ENCODE assay signal across 8 cellular contexts in genomic region chr7:114922652-114923402, GRCh38. TPM values are rescaled to one million over a fixed set of nuclear protein-coding genes. Genes with fewer than 3 reads are reported as not detected.
DNase-seq lines count a peak whose midpoint lies in the region; ATAC-seq, FAIRE-seq and TF ChIP-seq lines count a peak whose summit lies in the region.

No MANE protein-coding gene starts in this region.

- no peak for TF ChIP-seq RAD21 in GM12878 (IDR thresholded peaks at IDR 0.05; ENCODE audit: insufficient read depth, low read depth, low read length)

- under 1% methylated on average over 47 of the region's 51 CpGs for WGBS in GM12878 (ENCODE audit: insufficient coverage, insufficient replicate concordance, low lambda C conversion rate, missing lambda C conversion rate)

- RAD21 ChIA-PET in GM12878 (lab: Charles Lee; ENCODE audit: unreplicated experiment) = interaction anchor here (0.7 to 5.6 kb wide), 11 partner anchors 12 to 446 kb away, joined by 3 to 80 read pairs (median 3); no protein-coding TSS in a partner anchor

- no peak for TF ChIP-seq CTCF in BJ (IDR thresholded peaks at IDR 0.05; ENCODE audit: insufficient read depth, low read depth, low read length)
- no peak for TF ChIP-seq CTCF in GM12878 (IDR thresholded peaks at IDR 0.05 in 2 of 3, conservative IDR thresholded peaks at IDR 0.05 in 1 of 3; ENCODE audit: control insufficient read depth in 2 of 3, extremely low read depth in 1 of 3, insufficient read depth in 1 of 3, low read depth in 3 of 3, low read length in 3 of 3)

- BruUV-seq in GM12878 (replicated peaks; lab: Mats Ljungman, UMichigan) = no TSS peak

- peaks cover 79% of the 10 kb centered on the region for H3K79me2 ChIP-seq in GM12878 (ENCODE audit: control insufficient read depth, insufficient read depth, low read length)

- DNase-seq in BJ (ENCODE audit: low read depth) (no peak), T follicular helper cell (ENCODE audit: low read depth) (peak; percentile 33), GM12878 (ENCODE audit: low read depth, low spot score) (no peak), iPS-NIHi7 (ENCODE audit: extremely low spot score) (peak; percentile 41), GM19240 (ENCODE audit: insufficient read length, low spot score) (no peak)
- peak; percentile 15 to 33 for DNase-seq in stimulated activated CD4-positive, alpha-beta T cell treated with anti-CD3 and anti-CD28 coated beads, Interleukin-15, amount 100 ng/mL, for 1 hour (ENCODE audit: low read depth in 1 of 2, low spot score in 1 of 2)

- peak overlapping the region; percentile 70 for H2AFZ ChIP-seq in GM12878 (ENCODE audit: control insufficient read depth, low read depth, low read length)

- intact Hi-C loops in GM12878 (cut with micrococcal nuclease; ENCODE audit: unreplicated experiment) = loop anchor here (2.0 to 5.0 kb wide), 2 partner anchors 14 to 291 kb away; no protein-coding TSS in a partner anchor

- H3K4me1 ChIP-seq in GM12878 (ENCODE audit: control insufficient read depth, insufficient read depth, low read length) = peaks cover 20% of the 10 kb centered on the region

- peak overlapping the region; percentile 89 for H3K9ac ChIP-seq in GM12878 (ENCODE audit: control insufficient read depth, insufficient read depth, low read length)

- H4K20me1 ChIP-seq in GM12878 (ENCODE audit: control insufficient read depth, insufficient read depth) = no peaks in the 10 kb centered on the region

- CTCF ChIA-PET in BJ (lab: Yijun Ruan, JAX) = interaction anchor here (0.9 to 1.1 kb wide), 2 partner anchors 25 to 57 kb away, joined by 3 read pairs; no protein-coding TSS in a partner anchor
- CTCF ChIA-PET in GM12878 (lab: Yijun Ruan, JAX) = interaction anchor here (1.6 to 7.8 kb wide), 5 partner anchors 10 to 58 kb away, joined by 7 to 48 read pairs (median 24); no protein-coding TSS in a partner anchor

- H3K4me3 ChIP-seq in BJ (ENCODE audit: low read depth, low read length) (peak overlapping the region; percentile 85), GM12878 (peak overlapping the region; percentile 85)

- H3K36me3 ChIP-seq in BJ (ENCODE audit: control insufficient read depth, insufficient read depth, low read length) (no peaks in the 10 kb centered on the region), GM12878 (ENCODE audit: control insufficient read depth in 2 of 2, insufficient read depth in 2 of 2, low read length in 1 of 2) (no peaks in the 10 kb centered on the region)

- no peak for TF ChIP-seq EP300 in GM12878 (IDR thresholded peaks at IDR 0.05; ENCODE audit: borderline replicate concordance in 1 of 2, control insufficient read depth in 1 of 2, low read depth in 2 of 2, low read length in 2 of 2)

- peak overlapping the region; percentile 92 for H3K27ac ChIP-seq in GM12878 (ENCODE audit: control insufficient read depth, insufficient read depth)

- H3K9me3 ChIP-seq in GM12878 (replicated peaks; ENCODE audit: control insufficient read depth, insufficient read depth, low read length) = no peaks in the 10 kb centered on the region

- peak overlapping the region; percentile 83 for H3K4me2 ChIP-seq in GM12878 (ENCODE audit: control insufficient read depth, insufficient read depth)

- FAIRE-seq in GM12878 (lab: Jason Lieb, UNC) = no peak

- in situ Hi-C loops in GM12878 (cut with MboI) = no loop called here

- TF ChIP-seq POLR2A in GM12878 (IDR thresholded peaks at IDR 0.05; ENCODE audit: low read depth, low read length) = no peak; the same call in 1 of the 2 replicates

- SMC1A ChIA-PET in GM12878 (lab: Charles Lee; ENCODE audit: uncharacterized antibody, unreplicated experiment) = interaction anchor here (0.8 to 5.7 kb wide), 8 partner anchors 16 to 471 kb away, joined by 3 to 154 read pairs (median 4); no protein-coding TSS in a partner anchor

- ATAC-seq in GM19395 (IDR thresholded peaks at IDR 0.05; ENCODE audit: unreplicated experiment) = peak; percentile 39
- ATAC-seq in HG03442 (IDR thresholded peaks at IDR 0.05; ENCODE audit: unreplicated experiment) = peak; percentile 23
- ATAC-seq in GM12878 = peak; percentile 39

- POLR2A ChIA-PET in BJ (lab: Charles Lee) = no interaction called here
- POLR2A ChIA-PET in GM12878 (lab: Charles Lee) = interaction anchor here (0.6 to 2.6 kb wide), 6 partner anchors 9 to 89 kb away, joined by 3 to 19 read pairs (median 6); no protein-coding TSS in a partner anchor

- H3K27me3 ChIP-seq in BJ (ENCODE audit: control insufficient read depth, insufficient read depth, low read length) (no peaks in the 10 kb centered on the region), GM12878 (replicated peaks in 1 of 2; ENCODE audit: control insufficient read depth in 2 of 2, insufficient read depth in 2 of 2, low read length in 1 of 2) (no peaks in the 10 kb centered on the region)

TF ChIP-seq in GM12878, 131 proteins besides CTCF, POLR2A, EP300 and RAD21 (continues in another document):
- TF ChIP-seq SREBF1 (IDR thresholded peaks at IDR 0.05; ENCODE audit: low read length) (no peak), ZBTB40 (IDR thresholded peaks at IDR 0.05; ENCODE audit: borderline replicate concordance) (no peak), PKNOX1 (IDR thresholded peaks at IDR 0.05) (no peak), RCOR1 (conservative IDR thresholded peaks at IDR 0.05; ENCODE audit: low read depth, low read length) (no peak), EGR1 (IDR thresholded peaks at IDR 0.05; ENCODE audit: borderline replicate concordance in 1 of 2, low read depth in 2 of 2, low read length in 2 of 2) (0 out of 3 replicates have a peak, but pooled peaks of 1 of the 2 experiments have one; percentile 1), NR2C1 (IDR thresholded peaks at IDR 0.05) (peak; percentile 38; the same call in 1 of the 2 replicates), EED (IDR thresholded peaks at IDR 0.05; ENCODE audit: low read depth) (0 out of 2 replicates have a peak, but pooled peaks have one; percentile 36), NFXL1 (IDR thresholded peaks at IDR 0.05; ENCODE audit: borderline replicate concordance) (no peak), ZNF384 (IDR thresholded peaks at IDR 0.05; ENCODE audit: borderline replicate concordance, low read depth, low read length) (peak; percentile 11; the same call in 1 of the 2 replicates), LARP7 (IDR thresholded peaks at IDR 0.05) (peak; percentile 78), CHD1 (IDR thresholded peaks at IDR 0.05; ENCODE audit: low read depth, low read length) (0 out of 2 replicates have a peak, but pooled peaks have one; percentile 31), HDAC6 (IDR thresholded peaks at IDR 0.05; ENCODE audit: unreplicated experiment) (no peak)

RNA-seq across cellular contexts. Expression of gene MDFIC, which starts 0.9 kb away (rescaled TPM):
- polyA plus RNA-seq in BJ (2011; rRNA removed) = 30.5 and 49.5 TPM in 2 replicates
- polyA minus RNA-seq in BJ (2011; rRNA and poly(A)+ RNA removed) = 36.8 and 41.3 TPM in 2 replicates
- 50.7 and 52.3 TPM in 2 replicates for total RNA-seq in GM12878 (2013; cell fraction: nucleolus; rRNA removed)
- total RNA-seq in GM12878 (2014; rRNA removed) = 49.3 and 57.8 TPM in 2 replicates
- total RNA-seq in GM12878 (2014; rRNA removed; fragmentation: Illumina TruSeq; extraction: Trizol) = 54.7 and 58.4 TPM in 2 replicates
- 39.0 and 50.5 TPM in 2 replicates for total RNA-seq in GM12878 (2021)
- 17.2 TPM for polyA plus RNA-seq in GM12878 (2011; ENCODE audit: low read depth)
- 50.9 and 68.6 TPM in 2 replicates for polyA plus RNA-seq in GM12878 (2011; rRNA removed)
- 25.8 and 32.4 TPM in 2 replicates for polyA plus RNA-seq in GM12878 (2011; cell fraction: cytosol; rRNA removed)
- 19.3 TPM in 2 replicates for polyA plus RNA-seq in GM12878 (2011; cell fraction: nucleus; rRNA removed)
- 36.3 and 36.8 TPM in 2 replicates for polyA plus RNA-seq in GM12878 (2012)
- polyA plus RNA-seq in GM12878 (2014; fragmentation: Illumina TruSeq; extraction: Trizol) = 42.6 and 53.0 TPM in 2 replicates
- polyA plus RNA-seq in GM12878 (2014; fragmentation: Nextera tagmentation; extraction: Ambion mirVana) = 10 to 100 TPM; 11.5 to 16.1 TPM
- polyA plus RNA-seq in GM12878 (2014; rRNA removed) = 37.5 and 38.7 TPM in 2 replicates
- 10 to 100 TPM in 1 of 2 experiments, 1 to 10 TPM in 1; 7.3 to 35.3 TPM for polyA plus RNA-seq in GM12878 (2016; fragmentation: Nextera tagmentation; extraction: Ambion mirVana)
- polyA minus RNA-seq in GM12878 (2011; rRNA and poly(A)+ RNA removed) = 45.8 and 82.7 TPM in 2 replicates
- polyA minus RNA-seq in GM12878 (2011; cell fraction: cytosol; rRNA and poly(A)+ RNA removed) = 27.0 and 34.0 TPM in 2 replicates
- 20.1 and 42.3 TPM in 2 replicates for polyA minus RNA-seq in GM12878 (2011; cell fraction: nucleus; rRNA and poly(A)+ RNA removed)

Comparison
In these comparisons a context has a peak if more than half of its experiments do, and no peak if none do; other contexts are left out.
1. DNase-seq: peak in T follicular helper cell (single experiment), iPS-NIHi7 (single experiment) and stimulated activated CD4-positive, alpha-beta T cell treated with anti-CD3 and anti-CD28 coated beads, Interleukin-15, amount 100 ng/mL, for 1 hour (2 of 2); none in BJ (single experiment), GM12878 (single experiment) and GM19240 (single experiment).
2. Peak in every context shown above with its lines, with median percentiles within 50 percentile points of each other: ATAC-seq.